Comparison of ENCODE assay signal across 7 cellular contexts in genomic region chr12:2845280-2845679, GRCh38.
DNase-seq lines count a peak whose midpoint lies in the region; ATAC-seq and TF ChIP-seq lines count a peak whose summit lies in the region.
"Had no signal": no experiment of that assay in that cellular context is flagged by ENCODE, and none has a peak within 500 bp of the region (broad histone marks: within the 10 kb centered on the region; RNA-seq: fewer than 3 reads in every experiment).

No MANE protein-coding gene starts in this region.

- H3K36me3 Mint-ChIP-seq in nephron (ENCODE audit: low read depth), result no peaks in the 10 kb centered on the region

- H3K4me3 ChIP-seq in coronary artery, result no peak overlapping the region

- no peaks in the 10 kb centered on the region for H3K27me3 Mint-ChIP-seq in nephron (ENCODE audit: low read depth)
- H3K27me3 Mint-ChIP-seq: naive B cell had no signal

- TF ChIP-seq CTCF in coronary artery (IDR thresholded peaks at IDR 0.05), result no peak
- TF ChIP-seq CTCF in nephron (IDR thresholded peaks at IDR 0.05; ENCODE audit: unreplicated experiment in 3 of 3), result no peak

- H3K9me3 Mint-ChIP-seq in nephron, result no peaks in the 10 kb centered on the region
- H3K9me3 Mint-ChIP-seq: naive B cell had no signal

- peak overlapping the region; percentile 61 to 77 for H3K27ac ChIP-seq in coronary artery

- peaks cover 39% of the 10 kb centered on the region for H3K4me1 Mint-ChIP-seq in nephron

- H3K27ac Mint-ChIP-seq in nephron, result peak overlapping the region; percentile 6 to 65 (median 37)
- H3K27ac Mint-ChIP-seq: naive B cell had no signal

- H3K4me3 Mint-ChIP-seq in nephron, result no peak overlapping the region
- H3K4me3 Mint-ChIP-seq: naive B cell had no signal

- DNase-seq in ELR (ENCODE audit: low read depth) (peak; percentile 70), coronary artery (ENCODE audit: low spot score) (peak; percentile 83), NCI-H187 treated with DMSO at 0.1 percent for 48 hours (lab: John Stamatoyannopoulos, UW) (no peak)
- DNase-seq: naive B cell had no signal

- ATAC-seq in HG02973 (IDR thresholded peaks at IDR 0.05; ENCODE audit: unreplicated experiment) (no peak), HG02610 (IDR thresholded peaks at IDR 0.05; ENCODE audit: unreplicated experiment) (no peak)
